16 cellular contexts compared by ENCODE assay signal in genomic region chr19:7104783-7105447, GRCh38. TPM values are rescaled to one million over a fixed set of nuclear protein-coding genes. Genes with fewer than 3 reads are reported as not detected.
DNase-seq lines count a peak whose midpoint lies in the region; ATAC-seq, FAIRE-seq and TF ChIP-seq lines count a peak whose summit lies in the region.
"Had no signal": no experiment of that assay in that cellular context is flagged by ENCODE, and none has a peak within 500 bp of the region (broad histone marks: within the 10 kb centered on the region; RNA-seq: fewer than 3 reads in every experiment).

No MANE protein-coding gene starts in this region.

- no peaks in the 10 kb centered on the region for H3K27me3 Mint-ChIP-seq in stimulated activated naive B cell treated with anti-CD40 and anti-IgM and Interleukin-4, amounts not matched to agents 10 μg/mL and 1 μg/mL and 100 μg/mL, for 72 hours

- intact Hi-C loops in kidney (cut with DNase I), result loop anchor here (10.0 kb wide), 1 partner anchor 240 kb away; the partner anchor contains the start of gene ARHGEF18

- TF ChIP-seq CTCF in GM12865 (IDR thresholded peaks at IDR 0.05; ENCODE audit: insufficient read depth, low read depth, low read length, missing control alignments) (no peak), kidney (IDR thresholded peaks at IDR 0.05; ENCODE audit: borderline replicate concordance, extremely low read depth, insufficient read depth) (no peak)

- ATAC-seq in stimulated activated naive B cell treated with anti-CD40 and anti-IgM and Interleukin-4, amounts not matched to agents 10 μg/mL and 1 μg/mL and 100 μg/mL, for 72 hours (replicated peaks), result peak; percentile 25 to 44
- ATAC-seq in GM19324 (IDR thresholded peaks at IDR 0.05; ENCODE audit: low FRiP score, unreplicated experiment), result no peak
- ATAC-seq: PC-3 had no signal

- no peak overlapping the region for H3K4me3 Mint-ChIP-seq in stimulated activated naive B cell treated with anti-CD40 and anti-IgM and Interleukin-4, amounts not matched to agents 10 μg/mL and 1 μg/mL and 100 μg/mL, for 72 hours

- no peak overlapping the region for H3K27ac ChIP-seq in kidney (ENCODE audit: low read depth in 2 of 2, low read length in 2 of 2)

- H3K9ac ChIP-seq in kidney (ENCODE audit: low read length in 2 of 2), result no peak overlapping the region

- H3K4me1 ChIP-seq in kidney (ENCODE audit: control insufficient read depth in 1 of 2, insufficient read depth in 1 of 2, low read depth in 1 of 2, low read length in 2 of 2), result peaks cover under 1 to 2% of the 10 kb centered on the region in 2 donors
- H3K4me1 ChIP-seq: BE2C had no signal

- H3K27ac Mint-ChIP-seq in stimulated activated naive B cell treated with anti-CD40 and anti-IgM and Interleukin-4, amounts not matched to agents 10 μg/mL and 1 μg/mL and 100 μg/mL, for 72 hours, result no peak overlapping the region

- no peaks in the 10 kb centered on the region for H3K36me3 Mint-ChIP-seq in stimulated activated naive B cell treated with anti-CD40 and anti-IgM and Interleukin-4, amounts not matched to agents 10 μg/mL and 1 μg/mL and 100 μg/mL, for 72 hours

- H3K36me3 ChIP-seq in kidney (ENCODE audit: control insufficient read depth in 1 of 2, insufficient read depth in 2 of 2, low read length in 2 of 2), result no peaks in the 10 kb centered on the region
- H3K36me3 ChIP-seq: BE2C had no signal

- H3K9me3 Mint-ChIP-seq in stimulated activated naive B cell treated with anti-CD40 and anti-IgM and Interleukin-4, amounts not matched to agents 10 μg/mL and 1 μg/mL and 100 μg/mL, for 72 hours, result no peaks in the 10 kb centered on the region

- H3K4me3 ChIP-seq in GM12865 (ENCODE audit: low read depth, low read length) (no peak overlapping the region), kidney (ENCODE audit: low read length in 2 of 2) (no peak overlapping the region)

- DNase-seq in GM12865 (ENCODE audit: low read depth) (peak; percentile 77), MV-4-11 (lab: John Stamatoyannopoulos, UW) (peak; percentile 93), globus pallidus (ENCODE audit: low spot score) (peak; percentile 16), kidney (no peak), ecto neural progenitor cell (ENCODE audit: low spot score) (no peak)
- no peak for DNase-seq in stimulated activated naive B cell treated with anti-CD40 and anti-IgM and Interleukin-4, amounts not matched to agents 10 μg/mL and 1 μg/mL and 100 μg/mL, for 72 hours
- DNase-seq: BE2C, DMS 273 treated with DMSO at 0.1 percent for 48 hours, Kasumi-1, NCI-H1436 treated with DMSO at 0.1 percent for 48 hours, NCI-H226, NCI-H526, PC-3, T-helper 1 cell had no signal

- no peaks in the 10 kb centered on the region for H3K9me3 ChIP-seq in kidney (ENCODE audit: control insufficient read depth in 1 of 2, low read length in 2 of 2)
- H3K9me3 ChIP-seq: BE2C had no signal

- no peaks in the 10 kb centered on the region for H3K4me1 Mint-ChIP-seq in stimulated activated naive B cell treated with anti-CD40 and anti-IgM and Interleukin-4, amounts not matched to agents 10 μg/mL and 1 μg/mL and 100 μg/mL, for 72 hours

- no peak for FAIRE-seq in kidney (lab: Jason Lieb, UNC)

RNA-seq across cellular contexts. Expression of gene ZNF557, which starts 35.4 kb away (rescaled TPM):
- total RNA-seq in kidney, result 13.2 TPM
- 1.3 TPM for polyA plus RNA-seq in kidney (ENCODE audit: insufficient read depth, low read depth, low replicate concordance)

RNA-seq across cellular contexts. Expression of gene MBD3L3, which starts 46.4 kb away (rescaled TPM):
- total RNA-seq in kidney, result not detected
- polyA plus RNA-seq in kidney (ENCODE audit: insufficient read depth, low read depth, low replicate concordance), result not detected
- total RNA-seq: H4, PC-3 had no signal

RNA-seq across cellular contexts. Expression of gene MBD3L2, which starts 55.8 kb away (rescaled TPM):
- total RNA-seq in kidney, result not detected
- polyA plus RNA-seq in kidney (ENCODE audit: insufficient read depth, low read depth, low replicate concordance), result not detected
- total RNA-seq: H4, PC-3 had no signal

Comparison
In these comparisons a context has a peak if more than half of its experiments do, and no peak if none do; other contexts are left out.
1. DNase-seq: peak in GM12865 (single experiment), MV-4-11 (single experiment) and globus pallidus (single experiment); none in stimulated activated naive B cell treated with anti-CD40 and anti-IgM and Interleukin-4, amounts not matched to agents 10 μg/mL and 1 μg/mL and 100 μg/mL, for 72 hours (single experiment), kidney (single experiment) and ecto neural progenitor cell (single experiment).